ENCODE assay signal across 8 cellular contexts in genomic region chr19:11473725-11474124, GRCh38. TPM values are rescaled to one million over a fixed set of nuclear protein-coding genes. Genes with fewer than 3 reads are reported as not detected.
"Had no signal": no experiment of that assay in that cellular context is flagged by ENCODE, and none has a peak within 500 bp of the region (broad histone marks: within the 10 kb centered on the region; RNA-seq: fewer than 3 reads in every experiment).

No MANE protein-coding gene starts in this region.

- FAIRE-seq: H1, H54, HTR-8/SVneo had no signal

- ATAC-seq: GM23338 had no signal

- H3K4me2 ChIP-seq: GM23338 had no signal

- H2AFZ ChIP-seq: GM23338 had no signal

- DNase-seq: H9, HCEC 1CT, IMR-90 had no signal

- H3K4me3 ChIP-seq: GM23338 had no signal

RNA-seq across cellular contexts. Expression of gene ELAVL3, which starts 7.1 kb away (rescaled TPM):
- total RNA-seq: HT-29, IMR-90 had no signal
- polyA plus RNA-seq: IMR-90 had no signal

RNA-seq across cellular contexts. Expression of gene ODAD3, which starts 38.8 kb away (rescaled TPM):
- total RNA-seq: HT-29 had no signal
